1 cellular context compared by ENCODE assay signal in genomic region chr6:1622851-1623768, GRCh38.
TF ChIP-seq lines count a peak whose summit lies in the region.

No MANE protein-coding gene starts in this region.

TF ChIP-seq in HEK293, 187 proteins besides CTCF, POLR2A, EP300 and RAD21 (continued from another document):
- TF ChIP-seq SCRT2 (tag by site-specific recombination; IDR thresholded peaks at IDR 0.05) (peak; percentile 96), GLIS1 (tag by site-specific recombination; IDR thresholded peaks at IDR 0.05) (peak; percentile 31; the same call in 1 of the 2 replicates), ZFP37 (tag by site-specific recombination; IDR thresholded peaks at IDR 0.05) (no peak), RBAK (tag by site-specific recombination; IDR thresholded peaks at IDR 0.05) (no peak), ZNF175 (tag by site-specific recombination; IDR thresholded peaks at IDR 0.05) (no peak), ZNF416 (tag by site-specific recombination; IDR thresholded peaks at IDR 0.05) (no peak), ZNF16 (tag by site-specific recombination; IDR thresholded peaks at IDR 0.05; ENCODE audit: low read depth) (no peak), ZNF645 (tag by site-specific recombination; IDR thresholded peaks at IDR 0.05) (no peak), ZNF248 (tag by site-specific recombination; IDR thresholded peaks at IDR 0.05) (no peak), KLF17 (tag by site-specific recombination; IDR thresholded peaks at IDR 0.05) (no peak), KLF9 (tag by site-specific recombination; IDR thresholded peaks at IDR 0.05; ENCODE audit: low read depth) (no peak), ZNF777 (tag by site-specific recombination; IDR thresholded peaks at IDR 0.05; ENCODE audit: borderline replicate concordance) (no peak), TRIM28 (IDR thresholded peaks at IDR 0.05; ENCODE audit: borderline replicate concordance, low read length) (no peak), ZNF639 (tag by site-specific recombination; IDR thresholded peaks at IDR 0.05) (no peak), ZSCAN18 (tag by site-specific recombination; IDR thresholded peaks at IDR 0.05) (no peak), ELK4 (IDR thresholded peaks at IDR 0.05; ENCODE audit: borderline replicate concordance, low read depth, low read length) (no peak), OSR2 (tag by site-specific recombination; IDR thresholded peaks at IDR 0.05) (no peak), ZNF837 (tag by site-specific recombination; IDR thresholded peaks at IDR 0.05) (no peak), ZNF398 (tag by site-specific recombination; IDR thresholded peaks at IDR 0.05) (peak; percentile 71), ZNF404 (tag by site-specific recombination; IDR thresholded peaks at IDR 0.05) (no peak), WT1 (tag by site-specific recombination; IDR thresholded peaks at IDR 0.05) (peak; percentile 69), ZNF18 (tag by site-specific recombination; IDR thresholded peaks at IDR 0.05) (peak; percentile 66), TCF7L2 (IDR thresholded peaks at IDR 0.05; ENCODE audit: borderline replicate concordance, low read depth, low read length) (no peak), FEZF1 (tag by site-specific recombination; IDR thresholded peaks at IDR 0.05) (no peak), ZNF600 (tag by site-specific recombination; IDR thresholded peaks at IDR 0.05) (no peak), ZNF280C (tag by site-specific recombination; IDR thresholded peaks at IDR 0.05) (no peak), ZNF623 (tag by site-specific recombination; IDR thresholded peaks at IDR 0.05) (no peak), ZNF692 (tag by site-specific recombination; IDR thresholded peaks at IDR 0.05) (no peak), SCRT1 (tag by site-specific recombination; IDR thresholded peaks at IDR 0.05; ENCODE audit: borderline replicate concordance) (peak; percentile 97; the same call in 1 of the 2 replicates), PRDM10 (tag by site-specific recombination; IDR thresholded peaks at IDR 0.05) (peak; percentile 95), ZXDB (tag by site-specific recombination; IDR thresholded peaks at IDR 0.05) (no peak), REPIN1 (tag by site-specific recombination; IDR thresholded peaks at IDR 0.05; ENCODE audit: low read depth) (no peak), ZSCAN23 (tag by site-specific recombination; IDR thresholded peaks at IDR 0.05) (no peak), ZNF521 (tag by site-specific recombination; IDR thresholded peaks at IDR 0.05) (no peak), ZNF391 (tag by site-specific recombination; IDR thresholded peaks at IDR 0.05; ENCODE audit: borderline replicate concordance, low read depth) (no peak), ZNF2 (tag by site-specific recombination; IDR thresholded peaks at IDR 0.05) (no peak), ZNF394 (tag by site-specific recombination; IDR thresholded peaks at IDR 0.05; ENCODE audit: borderline replicate concordance) (no peak)
TF ChIP-seq in HEK293: peak in this region for 9.
